In the genomic region with DNA sequence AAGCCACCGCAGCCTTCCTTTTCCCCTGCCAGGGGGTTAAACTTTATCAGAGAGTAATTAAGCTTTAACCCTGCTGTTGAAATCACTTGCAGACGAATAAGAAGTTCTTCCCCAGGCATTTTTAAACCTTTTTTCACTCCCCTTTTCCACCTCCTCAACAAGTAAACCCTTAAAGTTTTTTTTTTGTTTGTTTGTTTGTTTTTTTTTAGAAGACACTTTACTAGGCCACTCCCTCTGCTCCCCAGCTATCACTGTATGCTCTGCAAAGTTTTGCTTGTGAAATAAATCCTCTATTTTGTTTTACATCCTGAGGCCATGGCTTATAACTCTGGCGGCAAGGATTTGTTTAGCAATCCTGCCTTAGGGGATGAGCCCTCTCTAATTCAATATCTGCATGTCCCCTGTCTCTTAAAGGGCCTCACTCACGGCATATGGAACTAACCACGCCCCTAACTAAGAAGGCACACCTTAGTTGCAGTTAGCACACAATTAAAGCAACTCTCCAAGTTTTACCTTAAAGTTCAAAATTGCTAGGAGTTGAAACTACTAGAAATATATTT, we compare ENCODE assay signal across 9 cellular contexts.
DNase-seq lines count a peak whose midpoint lies in the region; ATAC-seq, FAIRE-seq and TF ChIP-seq lines count a peak whose summit lies in the region.
"Had no signal": no experiment of that assay in that cellular context is flagged by ENCODE, and none has a peak within 500 bp of the region (broad histone marks: within the 10 kb centered on the region; RNA-seq: fewer than 3 reads in every experiment).

No MANE protein-coding gene starts in this region.

- no peak overlapping the region for H4K8ac ChIP-seq in H1 (ENCODE audit: extremely low read depth, insufficient read depth, low read length)

- DNase-seq in Karpas-422 (no peak), H1 (ENCODE audit: low read depth in 1 of 2, low spot score in 2 of 2) (no peak), neural progenitor cell (ENCODE audit: low spot score) (peak; percentile 20), H54 (ENCODE audit: insufficient read length, low spot score) (no peak), anterior cingulate cortex (lab: John Stamatoyannopoulos, UW) (no peak)
- no peak for DNase-seq in activated CD4-positive, alpha-beta T cell treated with anti-CD3 and anti-CD28 coated beads for 48 hours

- H3K27ac ChIP-seq in Karpas-422 (ENCODE audit: low read length) (no peak overlapping the region), H1 (ENCODE audit: low read depth, low read length) (peak overlapping the region; percentile 81; the same call in 1 of the 2 replicates), neural progenitor cell (peak overlapping the region; percentile 42)
- H3K27ac ChIP-seq: KMS-11 had no signal

- H2BK12ac ChIP-seq in H1 (ENCODE audit: low read depth, low read length), result no peak overlapping the region; the same call in 1 of the 2 replicates

- ATAC-seq in GM18502 (IDR thresholded peaks at IDR 0.05; ENCODE audit: poor library complexity, unreplicated experiment) (peak; percentile 60), GM21367 (IDR thresholded peaks at IDR 0.05; ENCODE audit: unreplicated experiment) (no peak)

- H3K27me3 Mint-ChIP-seq in neural progenitor cell (ENCODE audit: insufficient read depth, low read depth), result no peaks in the 10 kb centered on the region

- TF ChIP-seq EP300 in H1 (IDR thresholded peaks at IDR 0.05; ENCODE audit: borderline replicate concordance in 1 of 2, low read depth in 2 of 2, low read length in 2 of 2), result no peak

- CTCF ChIA-PET in H1 (lab: Charles Lee; ENCODE audit: partially characterized antibody), result no interaction called here

- H3K9me3 ChIP-seq in Karpas-422 (ENCODE audit: low read length), result no peaks in the 10 kb centered on the region
- H3K9me3 ChIP-seq in H1 (ENCODE audit: insufficient read depth in 2 of 2, low read depth in 1 of 2, low read length in 1 of 2), result no peaks in the 10 kb centered on the region
- no peaks in the 10 kb centered on the region for H3K9me3 ChIP-seq in neural progenitor cell (ENCODE audit: low read depth)

- H3K4me2 ChIP-seq in Karpas-422 (ENCODE audit: low read depth, low read length, poor library complexity, severe bottlenecking) (no peak overlapping the region), H1 (ENCODE audit: insufficient read depth in 1 of 2, low read depth in 2 of 2, low read length in 2 of 2) (peak overlapping the region; percentile 69 to 87), neural progenitor cell (peak overlapping the region; percentile 79)
- H3K4me2 ChIP-seq: KMS-11 had no signal

- H3K4me3 Mint-ChIP-seq in neural progenitor cell, result peak overlapping the region; percentile 90

- H3K9ac ChIP-seq in Karpas-422 (ENCODE audit: low read length), result no peak overlapping the region
- H3K9ac ChIP-seq in H1 (replicated peaks in 1 of 4; ENCODE audit: extremely low read depth in 1 of 4, low read depth in 3 of 4, low read length in 3 of 4), result peak overlapping the region in 3 of 4 experiments; percentile 65 to 93 (median 81); a peak in 6 of 7 replicates
- H3K9ac ChIP-seq in neural progenitor cell, result peak overlapping the region; percentile 44
- H3K9ac ChIP-seq: KMS-11 had no signal

- 0 out of 2 replicates have a peak overlapping the region, but pooled peaks have one; percentile 97 for H2BK5ac ChIP-seq in H1 (ENCODE audit: low read depth, low read length)

- no peak overlapping the region for H3K14ac ChIP-seq in H1 (ENCODE audit: insufficient read length)

- FAIRE-seq in H1 (lab: Jason Lieb, UNC) (peak; percentile 57), H54 (lab: Jason Lieb, UNC) (no peak)

- no peaks in the 10 kb centered on the region for H3F3A ChIP-seq in neural progenitor cell (ENCODE audit: low read depth)

- H3K27ac Mint-ChIP-seq in neural progenitor cell, result peak overlapping the region; percentile 92

- H3K9me3 Mint-ChIP-seq in neural progenitor cell, result no peaks in the 10 kb centered on the region

- no peak overlapping the region for H4K91ac ChIP-seq in H1 (replicated peaks; ENCODE audit: insufficient read length, low read length)

- no peak overlapping the region; the same call in 1 of the 2 replicates for H3K18ac ChIP-seq in H1 (ENCODE audit: extremely low read depth, low read length)

- H3K27me3 ChIP-seq in Karpas-422 (ENCODE audit: low read length) (no peaks in the 10 kb centered on the region), H1 (replicated peaks in 1 of 4; ENCODE audit: control insufficient read depth in 3 of 4, extremely low read depth in 1 of 4, insufficient read depth in 3 of 4, low read length in 3 of 4) (no peaks in the 10 kb centered on the region), neural progenitor cell (no peaks in the 10 kb centered on the region)

- 8% methylated on average over 5 of the region's 5 CpGs; no CpG with 5 or more reads in 1 of the 2 experiments for WGBS in H1 (ENCODE audit: extremely low coverage in 1 of 2, insufficient coverage in 1 of 2, insufficient read length in 1 of 2, insufficient replicate concordance in 2 of 2, low coverage in 1 of 2, low lambda C conversion rate in 2 of 2, missing lambda C conversion rate in 1 of 2), 2 experiments

- H3K56ac ChIP-seq in H1 (replicated peaks; ENCODE audit: insufficient read length, low read depth, low read length), result no peak overlapping the region

- H3K9me2 ChIP-seq in Karpas-422 (replicated peaks; ENCODE audit: insufficient read depth, low read length), result no peaks in the 10 kb centered on the region

- no peak overlapping the region for H3K4ac ChIP-seq in H1 (replicated peaks; ENCODE audit: insufficient read length, low read depth, low read length)

- no peaks in the 10 kb centered on the region for H4K20me1 ChIP-seq in Karpas-422 (ENCODE audit: insufficient read depth, low read depth, low read length)
- H4K20me1 ChIP-seq in H1 (replicated peaks in 1 of 2; ENCODE audit: control insufficient read depth in 1 of 2, insufficient read depth in 2 of 2, low read length in 2 of 2), result no peaks in the 10 kb centered on the region
- no peaks in the 10 kb centered on the region for H4K20me1 ChIP-seq in neural progenitor cell (ENCODE audit: low read depth)

- H3K23ac ChIP-seq in H1 (ENCODE audit: insufficient read length), result no peak overlapping the region

- no peak overlapping the region for H2BK20ac ChIP-seq in H1 (ENCODE audit: low read length)

- POLR2A ChIA-PET in H1 (lab: Charles Lee; ENCODE audit: partially characterized antibody), result interaction anchor here (1.0 to 1.5 kb wide), 3 partner anchors 11 to 30 kb away, joined by 3 to 5 read pairs (median 3); no protein-coding TSS in a partner anchor

- H3K36me3 ChIP-seq in Karpas-422 (ENCODE audit: insufficient read depth, low read length) (no peaks in the 10 kb centered on the region; the same call in 1 of the 2 replicates), H1 (ENCODE audit: control insufficient read depth in 2 of 4, insufficient read depth in 4 of 4, low read length in 3 of 4) (peaks cover 0 to 10% (median 2%) of the 10 kb centered on the region in 4 experiments; a peak in 2 of 8 replicates), neural progenitor cell (no peaks in the 10 kb centered on the region)

- peaks cover 11% of the 10 kb centered on the region for H3K36me3 Mint-ChIP-seq in neural progenitor cell

- H2AFZ ChIP-seq in Karpas-422 (ENCODE audit: low read length) (peak overlapping the region; percentile 51; the same call in 1 of the 2 replicates), H1 (ENCODE audit: low read length) (peak overlapping the region; percentile 97; the same call in 1 of the 2 replicates), neural progenitor cell (replicated peaks) (peak overlapping the region; percentile 91)

- H3K4me1 Mint-ChIP-seq in neural progenitor cell, result peaks cover 32% of the 10 kb centered on the region

- no peaks in the 10 kb centered on the region for H3K79me2 ChIP-seq in Karpas-422 (ENCODE audit: low read length)
- peaks cover 0 to 11% of the 10 kb centered on the region in 2 experiments; a peak in 1 of 4 replicates for H3K79me2 ChIP-seq in H1 (ENCODE audit: control insufficient read depth in 1 of 2, insufficient read depth in 2 of 2, low read length in 2 of 2)
- H3K79me2 ChIP-seq in neural progenitor cell (ENCODE audit: low read depth), result peaks cover 24% of the 10 kb centered on the region

- H2BK15ac ChIP-seq in H1 (ENCODE audit: low read length), result no peak overlapping the region

- no peak for TF ChIP-seq POLR2A in H1 (IDR thresholded peaks at IDR 0.05; ENCODE audit: control extremely low read depth in 1 of 2, low read depth in 2 of 2, low read length in 2 of 2)
- no peak for TF ChIP-seq POLR2A in H54 (IDR thresholded peaks at IDR 0.05; ENCODE audit: low read depth, low read length)

- no peak overlapping the region for H3K4me3 ChIP-seq in Karpas-422 (ENCODE audit: low read length)
- H3K4me3 ChIP-seq in H1 (ENCODE audit: extremely low read depth in 1 of 4, insufficient read depth in 2 of 4, low read depth in 3 of 4, low read length in 4 of 4), result peak overlapping the region; percentile 63 to 96 (median 78)
- H3K4me3 ChIP-seq in neural progenitor cell, result peak overlapping the region; percentile 64

- H3K4me1 ChIP-seq in Karpas-422 (ENCODE audit: low read length), result peaks cover 19% of the 10 kb centered on the region
- no peaks in the 10 kb centered on the region for H3K4me1 ChIP-seq in H1 (replicated peaks in 1 of 4; ENCODE audit: control insufficient read depth in 3 of 4, insufficient read depth in 4 of 4, low read length in 3 of 4)
- peaks cover 18% of the 10 kb centered on the region for H3K4me1 ChIP-seq in neural progenitor cell

- 0 out of 2 replicates have a peak, but pooled peaks cover 2% of the 10 kb centered on the region for H3K23me2 ChIP-seq in H1 (ENCODE audit: low read depth, low read length)

- peak overlapping the region; percentile 20 for H4K5ac ChIP-seq in H1 (ENCODE audit: insufficient read length, low read depth, low read length)

- TF ChIP-seq RAD21 in H1 (IDR thresholded peaks at IDR 0.05 in 1 of 2, conservative IDR thresholded peaks at IDR 0.05 in 1 of 2; ENCODE audit: low read depth in 2 of 2, low read length in 2 of 2), result no peak

- TF ChIP-seq CTCF in H1 (IDR thresholded peaks at IDR 0.05; ENCODE audit: control extremely low read depth in 1 of 3, insufficient read depth in 1 of 3, low read depth in 1 of 3, low read length in 3 of 3), result no peak
- TF ChIP-seq CTCF in neural progenitor cell (IDR thresholded peaks at IDR 0.05), result no peak

- no peaks in the 10 kb centered on the region for H3K79me1 ChIP-seq in H1 (ENCODE audit: low read depth, low read length)

- no peak overlapping the region for H2BK120ac ChIP-seq in H1 (replicated peaks; ENCODE audit: low read depth, low read length)

- H2AK5ac ChIP-seq in H1 (ENCODE audit: low read depth, low read length), result no peak overlapping the region

TF ChIP-seq in H1, 55 proteins besides CTCF, POLR2A, EP300 and RAD21 (continues in another document):
- TF ChIP-seq SIN3A (conservative IDR thresholded peaks at IDR 0.05 in 1 of 2, IDR thresholded peaks at IDR 0.05 in 1 of 2; ENCODE audit: low read depth in 1 of 2, low read length in 2 of 2) (no peak; a peak in 1 of 4 replicates), FOSL1 (IDR thresholded peaks at IDR 0.05; ENCODE audit: insufficient read depth, low read depth, low read length) (no peak), TCF12 (IDR thresholded peaks at IDR 0.05; ENCODE audit: low read depth, low read length) (no peak)
